8 cellular contexts compared by ENCODE assay signal in the genomic region with DNA sequence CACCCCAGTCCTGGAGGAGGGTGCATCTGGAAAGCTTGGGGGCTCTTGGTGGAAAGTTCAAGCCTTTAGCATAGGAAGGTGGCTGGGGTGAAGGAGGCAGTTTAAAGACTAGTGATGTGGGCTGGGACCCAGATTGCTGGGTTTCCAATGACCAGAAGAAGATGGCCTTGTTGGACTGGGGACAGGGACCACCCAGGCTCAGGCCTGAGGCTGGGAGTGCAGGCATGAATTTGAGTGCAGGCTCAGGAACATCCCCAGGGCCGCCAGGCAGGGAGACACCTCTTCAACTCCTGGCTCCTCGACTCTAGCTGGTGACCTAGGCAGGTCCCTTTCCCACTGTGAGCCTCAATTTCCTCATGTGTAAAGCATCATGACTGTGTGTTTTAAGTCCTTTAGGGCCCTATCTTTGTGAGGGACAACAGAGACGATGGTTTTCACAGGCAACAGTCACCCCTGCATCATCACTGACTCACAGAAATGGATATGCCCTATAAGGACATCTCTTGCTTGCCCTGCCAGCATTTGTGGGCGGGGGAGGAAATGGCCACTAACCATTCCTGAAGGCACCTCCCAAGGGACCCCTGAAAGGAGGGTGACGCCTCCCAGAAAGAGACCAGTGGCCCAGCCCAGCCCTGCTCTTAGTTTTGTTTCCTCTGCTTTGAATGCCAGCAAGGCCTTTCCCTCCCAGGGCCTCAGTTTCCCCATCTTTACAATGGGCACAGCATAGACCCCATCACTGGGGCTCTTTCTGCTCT. TPM values are rescaled to one million over a fixed set of nuclear protein-coding genes. Genes with fewer than 3 reads are reported as not detected.
DNase-seq lines count a peak whose midpoint lies in the region; ATAC-seq lines count a peak whose summit lies in the region.

No MANE protein-coding gene starts in this region.

- peak; percentile 80 to 83 for DNase-seq in activated T-cell treated with anti-CD3 and anti-CD28 coated beads, Interleukin-2, amount 50 U/mL, for 48 hours
- DNase-seq in left cardiac atrium (peak; percentile 90), SKM-1 (lab: John Stamatoyannopoulos, UW; ENCODE audit: unreplicated experiment) (no peak), NCI-H187 treated with DMSO at 0.1 percent for 48 hours (lab: John Stamatoyannopoulos, UW) (no peak)
- peak; percentile 82 for DNase-seq in stimulated activated naive CD8-positive, alpha-beta T cell treated with anti-CD3 and anti-CD28 coated beads, Interleukin-15, Interleukin-2, amounts not matched to agents 100 U/mL and 50 U/mL, for 24 hours

- intact Hi-C loops in left cardiac atrium (cut with DNase I) = no loop called here

- peak; percentile 39 for ATAC-seq in GM18873 (IDR thresholded peaks at IDR 0.05; ENCODE audit: low FRiP score, unreplicated experiment)
- ATAC-seq in HG03457 (IDR thresholded peaks at IDR 0.05; ENCODE audit: unreplicated experiment) = peak; percentile 37
- peak; percentile 69 to 88 for ATAC-seq in left cardiac atrium
- peak; percentile 91 for ATAC-seq in stimulated activated naive CD8-positive, alpha-beta T cell treated with anti-CD3 and anti-CD28 coated beads, Interleukin-15, Interleukin-2, amounts not matched to agents 100 U/mL and 50 U/mL, for 24 hours
- ATAC-seq in HG03039 (IDR thresholded peaks at IDR 0.05; ENCODE audit: unreplicated experiment) = no peak

RNA-seq across cellular contexts. Expression of a gene that starts 11.1 kb away (rescaled TPM):
- 10 to 100 TPM; 14.2 to 31.5 TPM for total RNA-seq in left cardiac atrium

RNA-seq across cellular contexts. Expression of a gene that starts 38.7 kb away (rescaled TPM):
- total RNA-seq in left cardiac atrium = under 1 TPM; 0.16 to 0.65 TPM

Comparison
In these comparisons a context has a peak if more than half of its experiments do, and no peak if none do; other contexts are left out.
1. DNase-seq: peak in activated T-cell treated with anti-CD3 and anti-CD28 coated beads, Interleukin-2, amount 50 U/mL, for 48 hours (2 of 2), left cardiac atrium (single experiment) and stimulated activated naive CD8-positive, alpha-beta T cell treated with anti-CD3 and anti-CD28 coated beads, Interleukin-15, Interleukin-2, amounts not matched to agents 100 U/mL and 50 U/mL, for 24 hours (single experiment); none in SKM-1 (single experiment) and NCI-H187 treated with DMSO at 0.1 percent for 48 hours (single experiment).